In the genomic region with DNA sequence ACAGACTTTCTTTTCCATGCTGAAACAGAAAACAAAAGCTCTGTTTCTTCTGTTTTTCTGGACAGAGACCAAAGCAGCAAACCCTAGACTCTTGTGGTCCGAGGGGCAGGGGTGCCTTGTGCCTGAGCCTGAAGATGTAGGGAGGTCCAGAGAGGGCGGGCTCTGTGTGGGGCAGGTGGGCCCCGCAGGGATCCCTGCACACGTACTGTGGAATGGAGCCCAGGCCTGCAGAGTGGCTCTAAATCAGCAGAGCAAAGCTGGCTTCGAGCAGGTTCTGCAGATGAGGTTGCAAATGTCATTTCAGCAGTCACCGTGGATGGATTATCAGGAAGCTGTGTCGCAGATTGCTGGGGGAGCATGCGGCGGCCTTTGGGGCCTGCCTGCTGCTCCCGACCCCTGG, we compare ENCODE assay signal across 21 cellular contexts.
"Had no signal": no experiment of that assay in that cellular context is flagged by ENCODE, and none has a peak within 500 bp of the region (broad histone marks: within the 10 kb centered on the region; RNA-seq: fewer than 3 reads in every experiment).

No MANE protein-coding gene starts in this region.

- H3K36me3 ChIP-seq: SJSA1 had no signal

- H3K9me3 ChIP-seq: SJSA1 had no signal

- H3K4me3 ChIP-seq: SJSA1, SK-N-MC had no signal

- H3K27me3 ChIP-seq: SJSA1 had no signal

- DNase-seq: KBM-7, MV-4-11, NCI-H1048, NCI-H1105, NCI-H1417, NCI-H1436 treated with DMSO at 0.1 percent for 48 hours, NCI-H1694, NCI-H187 treated with DMSO at 0.1 percent for 48 hours, NCI-H2029 treated with DMSO at 0.1 percent for 48 hours, NCI-H2171 treated with DMSO at 0.1 percent for 48 hours, NCI-H345, NCI-H446 treated with DMSO at 0.1 percent for 48 hours, NCI-H510A treated with DMSO at 0.1 percent for 48 hours, NCI-H526, NCI-H82, Right ventricle myocardium superior, RPMI8226, SIG-M5 had no signal

- FAIRE-seq: RCC 7860 had no signal

- H3K4me1 ChIP-seq: SJSA1 had no signal

- H3K27ac ChIP-seq: SJSA1, SK-N-MC had no signal
